In genomic region chr17:11651089-11651488, GRCh38 we compare ENCODE assay signal across 8 cellular contexts. TPM values are rescaled to one million over a fixed set of nuclear protein-coding genes. Genes with fewer than 3 reads are reported as not detected.
"Had no signal": no experiment of that assay in that cellular context is flagged by ENCODE, and none has a peak within 500 bp of the region (broad histone marks: within the 10 kb centered on the region; RNA-seq: fewer than 3 reads in every experiment).

No MANE protein-coding gene starts in this region.

- DNase-seq: H9, HCEC 1CT, KBM-7 had no signal

- H2AFZ ChIP-seq: GM23338 had no signal

- FAIRE-seq: H1, H54, HTR-8/SVneo had no signal

- H3K4me2 ChIP-seq: GM23338 had no signal

- H3K4me3 ChIP-seq: GM23338 had no signal

- ATAC-seq: GM23338 had no signal

RNA-seq across cellular contexts. Expression of gene DNAH9, which starts 52.8 kb away (rescaled TPM):
- total RNA-seq: GM23338 had no signal
- polyA plus RNA-seq: GM23338, IgD-negative memory B cell had no signal
